ENCODE assay signal across 1 cellular context in the genomic region with DNA sequence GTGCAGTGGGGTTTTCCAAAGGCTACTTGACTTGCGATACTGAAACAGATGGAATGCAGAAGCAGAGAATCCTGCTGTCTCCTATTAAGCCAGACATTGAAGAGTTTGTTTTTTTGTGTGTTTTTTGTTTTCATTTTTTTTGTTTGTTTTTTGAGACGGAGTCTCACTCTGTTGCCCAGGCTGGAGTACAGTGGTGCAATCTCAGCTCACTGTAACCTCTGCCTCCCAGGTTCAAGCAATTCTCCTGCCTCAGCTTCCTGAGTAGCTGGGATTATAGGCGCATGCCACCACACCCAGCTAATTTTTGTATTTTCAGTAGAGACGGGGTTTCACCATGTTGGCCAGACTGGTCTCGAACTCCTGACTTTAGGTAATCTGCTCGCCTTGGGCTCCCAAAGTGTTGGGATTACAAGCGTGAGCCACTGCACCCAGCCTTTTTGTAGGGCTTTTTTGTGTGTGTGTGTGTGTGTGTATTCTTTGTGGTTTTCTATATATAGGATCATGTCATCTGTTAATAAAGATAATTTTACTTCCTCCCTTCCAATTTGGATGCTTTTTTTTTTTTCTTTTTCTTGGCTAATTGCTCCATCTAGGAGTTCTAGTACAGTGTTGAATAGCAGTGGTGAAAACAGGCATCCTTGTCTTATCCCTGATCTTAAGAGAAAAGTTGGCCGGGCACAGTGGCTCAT.
TF ChIP-seq lines count a peak whose summit lies in the region.
"Not testable (repeated sequence)": the region's sequence is repeated elsewhere in the genome, so short reads cannot be mapped to it uniquely, and the experiment has no call there.

No MANE protein-coding gene starts in this region.

TF ChIP-seq in K562, 482 proteins besides CTCF, POLR2A, EP300 and RAD21 (continued from another document):
- TF ChIP-seq SPI1 (IDR thresholded peaks at IDR 0.05; ENCODE audit: borderline replicate concordance, low read depth, low read length) (peak; percentile 28; the same call in 1 of the 2 replicates), MYC (IDR thresholded peaks at IDR 0.05; ENCODE audit: low read depth, low read length) (0 out of 2 replicates have a peak, but pooled peaks have one; percentile 30), EHMT2 (IDR thresholded peaks at IDR 0.05) (0 out of 2 replicates have a peak, but pooled peaks have one; percentile 27), GABPA (tag; conservative IDR thresholded peaks at IDR 0.05; ENCODE audit: low read depth) (0 out of 2 replicates have a peak, but pooled peaks have one; percentile 22), TEAD4 (IDR thresholded peaks at IDR 0.05; ENCODE audit: low read length) (peak; percentile 56; the same call in 1 of the 2 replicates), ZEB2 (IDR thresholded peaks at IDR 0.05) (peak; percentile 35; the same call in 1 of the 2 replicates), MTA1 (IDR thresholded peaks at IDR 0.05; ENCODE audit: borderline replicate concordance) (peak; percentile 60; the same call in 1 of the 2 replicates), DPF2 (IDR thresholded peaks at IDR 0.05) (peak; percentile 40; the same call in 1 of the 2 replicates), CC2D1A (IDR thresholded peaks at IDR 0.05) (0 out of 2 replicates have a peak, but pooled peaks have one; percentile 30), ESRRA (IDR thresholded peaks at IDR 0.05; ENCODE audit: borderline replicate concordance, low read depth) (peak; percentile 36; the same call in 1 of the 2 replicates), ZNF121 (CRISPR knock-in tag; conservative IDR thresholded peaks at IDR 0.05) (peak; percentile 93), TAL1 (IDR thresholded peaks at IDR 0.05) (peak; percentile 68), ADNP (tag; IDR thresholded peaks at IDR 0.05) (peak; percentile 97), ZNF384 (IDR thresholded peaks at IDR 0.05; ENCODE audit: low read depth, low read length) (peak; percentile 76), NCOR1 (IDR thresholded peaks at IDR 0.05) (peak; percentile 9; the same call in 1 of the 2 replicates), MEF2D (tag; conservative IDR thresholded peaks at IDR 0.05; ENCODE audit: low read depth) (peak; percentile 98), TRIM24 (IDR thresholded peaks at IDR 0.05) (0 out of 4 replicates have a peak, but pooled peaks of 1 of the 2 experiments have one; percentile 34), SMARCC2 (IDR thresholded peaks at IDR 0.05; ENCODE audit: low read depth) (peak; percentile 74; the same call in 1 of the 2 replicates), NCOA1 (IDR thresholded peaks at IDR 0.05; ENCODE audit: low read depth) (0 out of 2 replicates have a peak, but pooled peaks have one; percentile 11), SP1 (CRISPR knock-in tag; IDR thresholded peaks at IDR 0.05) (peak; percentile 32; the same call in 1 of the 2 replicates), HDAC1 (IDR thresholded peaks at IDR 0.05) (0 out of 4 replicates have a peak, but pooled peaks of 1 of the 2 experiments have one; percentile 39), SMARCE1 (IDR thresholded peaks at IDR 0.05) (peak; percentile 89), ARID1B (IDR thresholded peaks at IDR 0.05) (peak; percentile 84), GATA2 (CRISPR knock-in tag; IDR thresholded peaks at IDR 0.05) (0 out of 2 replicates have a peak, but pooled peaks have one; percentile 36), KDM1A (IDR thresholded peaks at IDR 0.05) (peak in 1 of 2 experiments; percentile 68; a peak in 1 of 4 replicates)
- not testable (repeated sequence) for TF ChIP-seq MYC (CRISPR knock-in tag; IDR thresholded peaks at IDR 0.05; ENCODE audit: borderline replicate concordance, low read depth); TEAD4 (CRISPR knock-in tag; IDR thresholded peaks at IDR 0.05; ENCODE audit: borderline replicate concordance)
- TF ChIP-seq, protein P1, sequence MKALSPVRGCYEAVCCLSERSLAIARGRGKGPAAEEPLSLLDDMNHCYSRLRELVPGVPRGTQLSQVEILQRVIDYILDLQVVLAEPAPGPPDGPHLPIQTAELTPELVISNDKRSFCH (CRISPR knock-in tag; IDR thresholded peaks at IDR 0.05): not testable (repeated sequence)
- TF ChIP-seq, protein P1 (tag; IDR thresholded peaks at IDR 0.05): 0 out of 2 replicates have a peak, but pooled peaks have one; percentile 22
- TF ChIP-seq, protein P2, sequence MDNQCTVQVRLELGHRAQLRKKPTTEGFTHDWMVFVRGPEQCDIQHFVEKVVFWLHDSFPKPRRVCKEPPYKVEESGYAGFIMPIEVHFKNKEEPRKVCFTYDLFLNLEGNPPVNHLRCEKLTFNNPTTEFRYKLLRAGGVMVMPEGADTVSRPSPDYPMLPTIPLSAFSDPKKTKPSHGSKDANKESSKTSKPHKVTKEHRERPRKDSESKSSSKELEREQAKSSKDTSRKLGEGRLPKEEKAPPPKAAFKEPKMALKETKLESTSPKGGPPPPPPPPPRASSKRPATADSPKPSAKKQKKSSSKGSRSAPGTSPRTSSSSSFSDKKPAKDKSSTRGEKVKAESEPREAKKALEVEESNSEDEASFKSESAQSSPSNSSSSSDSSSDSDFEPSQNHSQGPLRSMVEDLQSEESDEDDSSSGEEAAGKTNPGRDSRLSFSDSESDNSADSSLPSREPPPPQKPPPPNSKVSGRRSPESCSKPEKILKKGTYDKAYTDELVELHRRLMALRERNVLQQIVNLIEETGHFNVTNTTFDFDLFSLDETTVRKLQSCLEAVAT (IDR thresholded peaks at IDR 0.05): peak in 1 of 2 experiments; percentile 89; a peak in 2 of 4 replicates
- TF ChIP-seq, protein P3, sequence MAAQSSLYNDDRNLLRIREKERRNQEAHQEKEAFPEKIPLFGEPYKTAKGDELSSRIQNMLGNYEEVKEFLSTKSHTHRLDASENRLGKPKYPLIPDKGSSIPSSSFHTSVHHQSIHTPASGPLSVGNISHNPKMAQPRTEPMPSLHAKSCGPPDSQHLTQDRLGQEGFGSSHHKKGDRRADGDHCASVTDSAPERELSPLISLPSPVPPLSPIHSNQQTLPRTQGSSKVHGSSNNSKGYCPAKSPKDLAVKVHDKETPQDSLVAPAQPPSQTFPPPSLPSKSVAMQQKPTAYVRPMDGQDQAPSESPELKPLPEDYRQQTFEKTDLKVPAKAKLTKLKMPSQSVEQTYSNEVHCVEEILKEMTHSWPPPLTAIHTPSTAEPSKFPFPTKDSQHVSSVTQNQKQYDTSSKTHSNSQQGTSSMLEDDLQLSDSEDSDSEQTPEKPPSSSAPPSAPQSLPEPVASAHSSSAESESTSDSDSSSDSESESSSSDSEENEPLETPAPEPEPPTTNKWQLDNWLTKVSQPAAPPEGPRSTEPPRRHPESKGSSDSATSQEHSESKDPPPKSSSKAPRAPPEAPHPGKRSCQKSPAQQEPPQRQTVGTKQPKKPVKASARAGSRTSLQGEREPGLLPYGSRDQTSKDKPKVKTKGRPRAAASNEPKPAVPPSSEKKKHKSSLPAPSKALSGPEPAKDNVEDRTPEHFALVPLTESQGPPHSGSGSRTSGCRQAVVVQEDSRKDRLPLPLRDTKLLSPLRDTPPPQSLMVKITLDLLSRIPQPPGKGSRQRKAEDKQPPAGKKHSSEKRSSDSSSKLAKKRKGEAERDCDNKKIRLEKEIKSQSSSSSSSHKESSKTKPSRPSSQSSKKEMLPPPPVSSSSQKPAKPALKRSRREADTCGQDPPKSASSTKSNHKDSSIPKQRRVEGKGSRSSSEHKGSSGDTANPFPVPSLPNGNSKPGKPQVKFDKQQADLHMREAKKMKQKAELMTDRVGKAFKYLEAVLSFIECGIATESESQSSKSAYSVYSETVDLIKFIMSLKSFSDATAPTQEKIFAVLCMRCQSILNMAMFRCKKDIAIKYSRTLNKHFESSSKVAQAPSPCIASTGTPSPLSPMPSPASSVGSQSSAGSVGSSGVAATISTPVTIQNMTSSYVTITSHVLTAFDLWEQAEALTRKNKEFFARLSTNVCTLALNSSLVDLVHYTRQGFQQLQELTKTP (IDR thresholded peaks at IDR 0.05; ENCODE audit: low read depth in 1 of 2, partially characterized antibody in 2 of 2): peak in 1 of 2 experiments; percentile 40
- TF ChIP-seq, protein P4, sequence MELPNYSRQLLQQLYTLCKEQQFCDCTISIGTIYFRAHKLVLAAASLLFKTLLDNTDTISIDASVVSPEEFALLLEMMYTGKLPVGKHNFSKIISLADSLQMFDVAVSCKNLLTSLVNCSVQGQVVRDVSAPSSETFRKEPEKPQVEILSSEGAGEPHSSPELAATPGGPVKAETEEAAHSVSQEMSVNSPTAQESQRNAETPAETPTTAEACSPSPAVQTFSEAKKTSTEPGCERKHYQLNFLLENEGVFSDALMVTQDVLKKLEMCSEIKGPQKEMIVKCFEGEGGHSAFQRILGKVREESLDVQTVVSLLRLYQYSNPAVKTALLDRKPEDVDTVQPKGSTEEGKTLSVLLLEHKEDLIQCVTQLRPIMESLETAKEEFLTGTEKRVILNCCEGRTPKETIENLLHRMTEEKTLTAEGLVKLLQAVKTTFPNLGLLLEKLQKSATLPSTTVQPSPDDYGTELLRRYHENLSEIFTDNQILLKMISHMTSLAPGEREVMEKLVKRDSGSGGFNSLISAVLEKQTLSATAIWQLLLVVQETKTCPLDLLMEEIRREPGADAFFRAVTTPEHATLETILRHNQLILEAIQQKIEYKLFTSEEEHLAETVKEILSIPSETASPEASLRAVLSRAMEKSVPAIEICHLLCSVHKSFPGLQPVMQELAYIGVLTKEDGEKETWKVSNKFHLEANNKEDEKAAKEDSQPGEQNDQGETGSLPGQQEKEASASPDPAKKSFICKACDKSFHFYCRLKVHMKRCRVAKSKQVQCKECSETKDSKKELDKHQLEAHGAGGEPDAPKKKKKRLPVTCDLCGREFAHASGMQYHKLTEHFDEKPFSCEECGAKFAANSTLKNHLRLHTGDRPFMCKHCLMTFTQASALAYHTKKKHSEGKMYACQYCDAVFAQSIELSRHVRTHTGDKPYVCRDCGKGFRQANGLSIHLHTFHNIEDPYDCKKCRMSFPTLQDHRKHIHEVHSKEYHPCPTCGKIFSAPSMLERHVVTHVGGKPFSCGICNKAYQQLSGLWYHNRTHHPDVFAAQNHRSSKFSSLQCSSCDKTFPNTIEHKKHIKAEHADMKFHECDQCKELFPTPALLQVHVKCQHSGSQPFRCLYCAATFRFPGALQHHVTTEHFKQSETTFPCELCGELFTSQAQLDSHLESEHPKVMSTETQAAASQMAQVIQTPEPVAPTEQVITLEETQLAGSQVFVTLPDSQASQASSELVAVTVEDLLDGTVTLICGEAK (IDR thresholded peaks at IDR 0.05): peak; percentile 48; the same call in 1 of the 2 replicates
- TF ChIP-seq, protein P4 (CRISPR knock-in tag; IDR thresholded peaks at IDR 0.05): not testable (repeated sequence)
